Comparison of ENCODE assay signal across 7 cellular contexts in genomic region chr5:141326088-141326854, GRCh38. TPM values are rescaled to one million over a fixed set of nuclear protein-coding genes. Genes with fewer than 3 reads are reported as not detected.
DNase-seq lines count a peak whose midpoint lies in the region; ATAC-seq and TF ChIP-seq lines count a peak whose summit lies in the region.

No MANE protein-coding gene starts in this region.

- peak; percentile 66 for ATAC-seq in GM18858 (IDR thresholded peaks at IDR 0.05; ENCODE audit: unreplicated experiment)
- peak; percentile 89 for ATAC-seq in HG03103 (IDR thresholded peaks at IDR 0.05; ENCODE audit: low read depth, unreplicated experiment)

- intact Hi-C loops in posterior vena cava (cut with DNase I), result loop anchor here (10.0 kb wide), 2 partner anchors 199 to 239 kb away; no protein-coding TSS in a partner anchor

- peaks cover 14% of the 10 kb centered on the region for H3K9me3 Mint-ChIP-seq in type B pancreatic cell

- DNase-seq in RKO (ENCODE audit: low spot score) (peak; percentile 90), glomerular visceral epithelial cell (ENCODE audit: extremely low spot score) (peak; percentile 40), posterior vena cava (ENCODE audit: low spot score) (peak; percentile 86), type B pancreatic cell (ENCODE audit: extremely low spot score, unreplicated experiment) (no peak)
- peak; percentile 77 for DNase-seq in activated naive CD4-positive, alpha-beta T cell treated with Interleukin-2 at 50 U/mL for 16 hours

- H3K4me3 Mint-ChIP-seq in type B pancreatic cell, result peak overlapping the region; percentile 87

- no peaks in the 10 kb centered on the region for H3K27me3 Mint-ChIP-seq in type B pancreatic cell

- no peaks in the 10 kb centered on the region for H3K4me1 Mint-ChIP-seq in type B pancreatic cell (ENCODE audit: unreplicated experiment)

- peaks cover 5% of the 10 kb centered on the region for H3K36me3 Mint-ChIP-seq in type B pancreatic cell

- peak; percentile 63 for TF ChIP-seq CTCF in type B pancreatic cell (conservative IDR thresholded peaks at IDR 0.05)

- peak overlapping the region; percentile 77 for H3K27ac Mint-ChIP-seq in type B pancreatic cell

RNA-seq across cellular contexts. Expression of gene PCDHGA1, which starts 4.0 kb away (rescaled TPM):
- under 1 TPM; 0.81 to 0.93 TPM for total RNA-seq in posterior vena cava
- total RNA-seq in type B pancreatic cell (ENCODE audit: low replicate concordance), result 0.31 and 0.74 TPM in 2 replicates

RNA-seq across cellular contexts. Expression of gene TAF7, which starts 5.7 kb away (rescaled TPM):
- total RNA-seq in posterior vena cava, result 10 to 100 TPM; 57.9 to 63.1 TPM
- total RNA-seq in type B pancreatic cell (ENCODE audit: low replicate concordance), result 87.0 and 92.0 TPM in 2 replicates

RNA-seq across cellular contexts. Expression of gene PCDHGA2, which starts 12.3 kb away (rescaled TPM):
- total RNA-seq in posterior vena cava, result 1 to 10 TPM; 3.7 to 7.4 TPM
- total RNA-seq in type B pancreatic cell (ENCODE audit: low replicate concordance), result 0.17 and 0.69 TPM in 2 replicates

RNA-seq across cellular contexts. Expression of gene PCDHGA3, which starts 17.4 kb away (rescaled TPM):
- 1 to 10 TPM; 2.0 to 3.0 TPM for total RNA-seq in posterior vena cava
- total RNA-seq in type B pancreatic cell (ENCODE audit: low replicate concordance), result 0.27 and 2.3 TPM in 2 replicates

RNA-seq across cellular contexts. Expression of gene SLC25A2, which starts 22.4 kb away (rescaled TPM):
- under 1 TPM; 0.46 to 1.00 TPM for total RNA-seq in posterior vena cava
- 0.45 and 0.92 TPM in 2 replicates for total RNA-seq in type B pancreatic cell (ENCODE audit: low replicate concordance)
